In genomic region chr6:33634203-33634727, GRCh38 we compare ENCODE assay signal across 8 cellular contexts. TPM values are rescaled to one million over a fixed set of nuclear protein-coding genes. Genes with fewer than 3 reads are reported as not detected.
DNase-seq lines count a peak whose midpoint lies in the region; ATAC-seq and TF ChIP-seq lines count a peak whose summit lies in the region.

No MANE protein-coding gene starts in this region.

- H4K20me1 ChIP-seq in smooth muscle cell (ENCODE audit: low read depth), result peaks cover 18% of the 10 kb centered on the region

- H3F3A ChIP-seq in smooth muscle cell (ENCODE audit: low read depth), result no peaks in the 10 kb centered on the region

- CTCF ChIA-PET in WTC11 (lab: Charles Lee), result interaction anchor here (1.1 to 4.0 kb wide), 9 partner anchors 13 to 66 kb away, joined by 3 to 71 read pairs (median 5); partner anchors contain the start of genes BAK1 and ITPR3

- peak overlapping the region; percentile 74 for H2AFZ ChIP-seq in smooth muscle cell (ENCODE audit: low read depth)

- no peaks in the 10 kb centered on the region for H3K36me3 ChIP-seq in HUES48 (ENCODE audit: control insufficient read depth, insufficient read depth, low read length)
- no peaks in the 10 kb centered on the region for H3K36me3 ChIP-seq in smooth muscle cell (ENCODE audit: low read depth)

- H3K79me2 ChIP-seq in smooth muscle cell (ENCODE audit: low read depth), result no peaks in the 10 kb centered on the region

- H3K36me3 Mint-ChIP-seq in WTC11, result no peaks in the 10 kb centered on the region

- ATAC-seq in WTC11 (no peak), HG03460 (IDR thresholded peaks at IDR 0.05; ENCODE audit: unreplicated experiment) (no peak)

- H3K4me1 Mint-ChIP-seq in WTC11, result peaks cover 59% of the 10 kb centered on the region

- H3K4me3 ChIP-seq in HUES48 (ENCODE audit: low read depth, low read length), result peak overlapping the region; percentile 70
- peak overlapping the region; percentile 49 for H3K4me3 ChIP-seq in smooth muscle cell

- H3K9ac ChIP-seq in HUES48 (ENCODE audit: low read depth, low read length) (no peak overlapping the region), smooth muscle cell (ENCODE audit: low read depth) (peak overlapping the region; percentile 9)

- H3K4me1 ChIP-seq in HUES48 (ENCODE audit: control insufficient read depth, insufficient read depth, low read length), result peaks cover 36% of the 10 kb centered on the region
- H3K4me1 ChIP-seq in smooth muscle cell (ENCODE audit: low read depth), result peaks cover 18% of the 10 kb centered on the region

- WGBS in smooth muscle cell (ENCODE audit: low lambda C conversion rate), result 30% methylated on average over 13 of the region's 13 CpGs

- no peaks in the 10 kb centered on the region for H3K9me3 ChIP-seq in HUES48 (ENCODE audit: control insufficient read depth, insufficient read depth, low read length)
- H3K9me3 ChIP-seq in smooth muscle cell (replicated peaks; ENCODE audit: low read depth), result no peaks in the 10 kb centered on the region

- DNase-seq in WTC11 (ENCODE audit: low spot score) (peak; percentile 32), hepatic stellate cell (ENCODE audit: low spot score) (peak; percentile 66), smooth muscle cell (lab: John Stamatoyannopoulos, UW; ENCODE audit: unreplicated experiment) (no peak), NCI-H1694 treated with DMSO at 0.1 percent for 48 hours (lab: John Stamatoyannopoulos, UW) (no peak), GM20000 (ENCODE audit: low spot score) (no peak), ecto neural progenitor cell (ENCODE audit: low spot score) (no peak)

- POLR2A ChIA-PET in WTC11 (lab: Charles Lee), result interaction anchor here (1.0 kb wide), 1 partner anchor 13 kb away, joined by 4 read pairs; the partner anchor contains the start of gene ITPR3

- peak overlapping the region; percentile 92 for H3K4me2 ChIP-seq in smooth muscle cell

- peak overlapping the region; percentile 69; the same call in 1 of the 2 replicates for H3K27ac Mint-ChIP-seq in WTC11

- H3K27ac ChIP-seq in HUES48 (ENCODE audit: low read depth, low read length) (peak overlapping the region; percentile 8), smooth muscle cell (ENCODE audit: low read depth) (no peak overlapping the region)

- no peaks in the 10 kb centered on the region for H3K9me3 Mint-ChIP-seq in WTC11

- TF ChIP-seq CTCF in WTC11 (IDR thresholded peaks at IDR 0.05) (no peak), smooth muscle cell (IDR thresholded peaks at IDR 0.05; ENCODE audit: borderline replicate concordance, insufficient read depth, poor library complexity, severe bottlenecking) (no peak), GM20000 (IDR thresholded peaks at IDR 0.05; ENCODE audit: extremely low read depth, missing control alignments) (no peak)

- H3K27me3 ChIP-seq in HUES48 (ENCODE audit: control insufficient read depth, insufficient read depth, low read length), result peaks cover 9% of the 10 kb centered on the region; the same call in 1 of the 2 replicates
- H3K27me3 ChIP-seq in smooth muscle cell (ENCODE audit: low read depth), result peaks cover 15% of the 10 kb centered on the region

- peak overlapping the region; percentile 83 for H3K4me3 Mint-ChIP-seq in WTC11

- peaks cover 9% of the 10 kb centered on the region; the same call in 1 of the 2 replicates for H3K27me3 Mint-ChIP-seq in WTC11 (ENCODE audit: low read depth)

TF ChIP-seq in WTC11, 78 proteins besides CTCF, POLR2A, EP300 and RAD21:
- TF ChIP-seq PRDM15 (CRISPR knock-in tag; IDR thresholded peaks at IDR 0.05) (peak; percentile 83), ZNF512 (CRISPR knock-in tag; IDR thresholded peaks at IDR 0.05; ENCODE audit: borderline replicate concordance) (no peak), SOX15 (CRISPR knock-in tag; IDR thresholded peaks at IDR 0.05) (no peak), RORB (CRISPR knock-in tag; IDR thresholded peaks at IDR 0.05) (no peak), ETV6 (CRISPR knock-in tag; IDR thresholded peaks at IDR 0.05) (no peak), STAT6 (CRISPR knock-in tag; conservative IDR thresholded peaks at IDR 0.05; ENCODE audit: low read depth) (no peak), NR2C2 (CRISPR knock-in tag; IDR thresholded peaks at IDR 0.05) (no peak)

RNA-seq across cellular contexts. Expression of gene ITPR3, which starts 13.1 kb away (rescaled TPM):
- total RNA-seq in WTC11 (2021), result 42.5 to 47.3 TPM (median 42.9 TPM) in 3 replicates
- 4.7 and 7.4 TPM in 2 replicates for total RNA-seq in smooth muscle cell
- 2.0 and 5.7 TPM in 2 replicates for polyA plus RNA-seq in smooth muscle cell

RNA-seq across cellular contexts. Expression of gene BAK1, which starts 54.2 kb away (rescaled TPM):
- total RNA-seq in WTC11 (2021) (40.5 to 40.9 TPM (median 40.5 TPM) in 3 replicates), smooth muscle cell (23.6 and 23.8 TPM in 2 replicates)
- polyA plus RNA-seq in smooth muscle cell, result 43.7 and 50.4 TPM in 2 replicates

Comparison
In these comparisons a context has a peak if more than half of its experiments do, and no peak if none do; other contexts are left out.
1. DNase-seq: peak in WTC11 (single experiment) and hepatic stellate cell (single experiment); none in smooth muscle cell (single experiment), NCI-H1694 treated with DMSO at 0.1 percent for 48 hours (single experiment), GM20000 (single experiment) and ecto neural progenitor cell (single experiment).